8 cellular contexts compared by ENCODE assay signal in the genomic region with DNA sequence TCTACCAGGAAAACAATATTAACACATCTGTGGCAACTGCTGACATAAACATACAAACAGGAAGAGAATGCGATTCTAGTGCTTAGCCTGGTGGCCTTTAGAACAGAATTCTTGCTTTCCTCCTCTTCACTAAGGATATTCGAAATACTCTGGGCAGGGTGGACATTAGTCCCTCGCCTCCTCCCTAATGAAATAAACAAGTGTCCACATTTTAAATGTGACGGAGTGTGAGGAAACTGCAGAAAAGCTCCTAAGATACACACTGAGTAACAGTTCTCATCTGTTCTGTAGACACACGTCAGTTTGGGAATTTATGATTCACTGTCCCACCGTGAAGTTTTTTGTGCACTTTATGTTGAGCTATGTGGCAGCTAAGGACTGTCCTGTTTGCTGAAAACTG. TPM values are rescaled to one million over a fixed set of nuclear protein-coding genes. Genes with fewer than 3 reads are reported as not detected.
DNase-seq lines count a peak whose midpoint lies in the region; ATAC-seq and FAIRE-seq lines count a peak whose summit lies in the region.

No MANE protein-coding gene starts in this region.

- peaks cover 37% of the 10 kb centered on the region for H3K27me3 Mint-ChIP-seq in activated naive CD8-positive, alpha-beta T cell treated with anti-CD3 and anti-CD28 coated beads, Interleukin-2, amount 10 ng/mL, durations not matched to agents 7 days and 5 days

- H3K27me3 ChIP-seq in iPS-18a (ENCODE audit: control insufficient read depth, insufficient read depth, low read length) (no peaks in the 10 kb centered on the region), small intestine (ENCODE audit: control insufficient read depth in 2 of 2, insufficient read depth in 2 of 2, low read length in 2 of 2) (no peaks in the 10 kb centered on the region)

- H3K9me3 Mint-ChIP-seq in activated naive CD8-positive, alpha-beta T cell treated with anti-CD3 and anti-CD28 coated beads, Interleukin-2, amount 10 ng/mL, durations not matched to agents 7 days and 5 days = no peaks in the 10 kb centered on the region

- peaks cover 14% of the 10 kb centered on the region for H3K4me1 ChIP-seq in iPS-18a (ENCODE audit: control insufficient read depth, low read depth, low read length)
- H3K4me1 ChIP-seq in small intestine (ENCODE audit: control insufficient read depth in 2 of 2, insufficient read depth in 1 of 2, low read depth in 1 of 2, low read length in 1 of 2) = no peaks in the 10 kb centered on the region

- POLR2A ChIA-PET in activated naive CD8-positive, alpha-beta T cell treated with anti-CD3 and anti-CD28 coated beads, Interleukin-2, amount 10 ng/mL, durations not matched to agents 7 days and 5 days (lab: Charles Lee) = no interaction called here

- H3K4me3 ChIP-seq in iPS-18a (ENCODE audit: low read length) (peak overlapping the region; percentile 70), small intestine (ENCODE audit: low read depth in 1 of 2, low read length in 2 of 2) (peak overlapping the region; percentile 34 to 58)

- peak overlapping the region; percentile 78 for H3K4me3 Mint-ChIP-seq in activated naive CD8-positive, alpha-beta T cell treated with anti-CD3 and anti-CD28 coated beads, Interleukin-2, amount 10 ng/mL, durations not matched to agents 7 days and 5 days

- ATAC-seq in HG02588 (IDR thresholded peaks at IDR 0.05; ENCODE audit: unreplicated experiment) = peak; percentile 17
- ATAC-seq in activated naive CD8-positive, alpha-beta T cell treated with anti-CD3 and anti-CD28 coated beads, Interleukin-2, amount 10 ng/mL, durations not matched to agents 7 days and 5 days (ENCODE audit: low read depth) = no peak

- H3K9ac ChIP-seq in iPS-18a (ENCODE audit: low read length) = peak overlapping the region; percentile 47

- no peak overlapping the region for H3K27ac ChIP-seq in iPS-18a (ENCODE audit: low read length)
- peak overlapping the region; percentile 24 to 94 for H3K27ac ChIP-seq in small intestine (ENCODE audit: low read depth in 1 of 2, low read length in 1 of 2)

- no peaks in the 10 kb centered on the region for H3K36me3 Mint-ChIP-seq in activated naive CD8-positive, alpha-beta T cell treated with anti-CD3 and anti-CD28 coated beads, Interleukin-2, amount 10 ng/mL, durations not matched to agents 7 days and 5 days

- no peaks in the 10 kb centered on the region for H3K9me3 ChIP-seq in iPS-18a (ENCODE audit: control insufficient read depth, low read depth, low read length)
- no peaks in the 10 kb centered on the region for H3K9me3 ChIP-seq in small intestine (ENCODE audit: control insufficient read depth, low read depth)

- FAIRE-seq in small intestine (lab: Jason Lieb, UNC) = no peak

- WGBS in small intestine, 3 donors = 7 to 12% (median 11%) methylated on average over 6 of the region's 6 CpGs

- DNase-seq in EL = peak; percentile 38
- no peak for DNase-seq in activated naive CD8-positive, alpha-beta T cell treated with anti-CD3 and anti-CD28 coated beads, Interleukin-2, amount 10 ng/mL, durations not matched to agents 7 days and 5 days
- DNase-seq in small intestine = peak; percentile 24
- DNase-seq in NCI-H1436 (lab: John Stamatoyannopoulos, UW) = no peak
- no peak for DNase-seq in GF-D8 (lab: John Stamatoyannopoulos, UW)
- no peak for DNase-seq in stimulated activated naive CD4-positive, alpha-beta T cell (lab: John Stamatoyannopoulos, UW)

- H3K27ac Mint-ChIP-seq in activated naive CD8-positive, alpha-beta T cell treated with anti-CD3 and anti-CD28 coated beads, Interleukin-2, amount 10 ng/mL, durations not matched to agents 7 days and 5 days = no peak overlapping the region

- peaks cover 14% of the 10 kb centered on the region for H3K4me1 Mint-ChIP-seq in activated naive CD8-positive, alpha-beta T cell treated with anti-CD3 and anti-CD28 coated beads, Interleukin-2, amount 10 ng/mL, durations not matched to agents 7 days and 5 days

- H3K36me3 ChIP-seq in iPS-18a (ENCODE audit: control insufficient read depth, low read depth, low read length) = no peaks in the 10 kb centered on the region
- H3K36me3 ChIP-seq in small intestine (ENCODE audit: control insufficient read depth in 2 of 2, insufficient read depth in 2 of 2, low read length in 2 of 2) = no peaks in the 10 kb centered on the region

RNA-seq across cellular contexts. Expression of gene STARD13, which starts 0.6 kb away (rescaled TPM):
- under 1 TPM; 0.17 to 0.33 TPM for total RNA-seq in activated naive CD8-positive, alpha-beta T cell treated with anti-CD3 and anti-CD28 coated beads, Interleukin-2, amount 10 ng/mL, durations not matched to agents 7 days and 5 days
- polyA plus RNA-seq in small intestine = 1 to 10 TPM; 2.2 to 7.4 (median 2.7) TPM

Comparison
In these comparisons a context has a peak if more than half of its experiments do, and no peak if none do; other contexts are left out.
1. DNase-seq: peak in EL (single experiment) and small intestine (single experiment); none in activated naive CD8-positive, alpha-beta T cell treated with anti-CD3 and anti-CD28 coated beads, Interleukin-2, amount 10 ng/mL, durations not matched to agents 7 days and 5 days (single experiment), NCI-H1436 (single experiment), GF-D8 (single experiment) and stimulated activated naive CD4-positive, alpha-beta T cell (0 of 6).